ENCODE assay signal across 12 cellular contexts in genomic region chr2:205704101-205704741, GRCh38. TPM values are rescaled to one million over a fixed set of nuclear protein-coding genes. Genes with fewer than 3 reads are reported as not detected.
DNase-seq lines count a peak whose midpoint lies in the region; ATAC-seq and TF ChIP-seq lines count a peak whose summit lies in the region.
"Had no signal": no experiment of that assay in that cellular context is flagged by ENCODE, and none has a peak within 500 bp of the region (broad histone marks: within the 10 kb centered on the region; RNA-seq: fewer than 3 reads in every experiment).

No MANE protein-coding gene starts in this region.

- H3K14ac ChIP-seq in trophoblast cell (ENCODE audit: low read length), result no peak overlapping the region

- H3K9me2 ChIP-seq in SK-N-SH, result no peaks in the 10 kb centered on the region

- H4K20me1 ChIP-seq in SK-N-SH (ENCODE audit: insufficient read depth), result no peaks in the 10 kb centered on the region

- H4K91ac ChIP-seq in trophoblast cell (ENCODE audit: low read depth, low read length), result no peak overlapping the region

- no peak for ATAC-seq in GM21390 (IDR thresholded peaks at IDR 0.05; ENCODE audit: unreplicated experiment)

- H3K27ac Mint-ChIP-seq in T-helper 2 cell treated with Interferon-gamma antibody and Interleukin-4, amounts not matched to agents 5 μg/mL and 100 μg/mL, for 36 hours, result no peak overlapping the region
- H3K27ac Mint-ChIP-seq: activated T-cell treated with anti-CD3 and anti-CD28 coated beads, Interleukin-2, amount 50 U/mL, for 24 hours had no signal

- no CpG with 5 or more reads among the region's 9 CpGs for WGBS in trophoblast cell (ENCODE audit: extremely low coverage, insufficient coverage, insufficient read length)
- 81% methylated on average over 9 of the region's 9 CpGs for WGBS in SK-N-SH (ENCODE audit: low lambda C conversion rate)

- in situ Hi-C loops in SK-MEL-5 (cut with HindIII; ENCODE audit: low pct_unique_long_range_greater_than_20kb, low sequenced_read_pairs), result no loop called here

- no peak overlapping the region for H3K4me3 ChIP-seq in fibroblast of pulmonary artery (replicated peaks; ENCODE audit: low read depth, low read length)
- H3K4me3 ChIP-seq in trophoblast cell (ENCODE audit: low read depth, low read length), result no peak overlapping the region
- no peak overlapping the region for H3K4me3 ChIP-seq in SK-N-SH (ENCODE audit: low read depth in 2 of 2, low read length in 1 of 2)

- TF ChIP-seq CTCF in fibroblast of pulmonary artery (IDR thresholded peaks at IDR 0.05; ENCODE audit: low read length, missing control alignments) (no peak), SK-N-SH (IDR thresholded peaks at IDR 0.05) (no peak)

- no peaks in the 10 kb centered on the region for H3K27me3 Mint-ChIP-seq in T-helper 2 cell treated with Interferon-gamma antibody and Interleukin-4, amounts not matched to agents 5 μg/mL and 100 μg/mL, for 36 hours (ENCODE audit: low read depth)

- no peak for TF ChIP-seq RAD21 in SK-N-SH (IDR thresholded peaks at IDR 0.05; ENCODE audit: low read length)

- POLR2A ChIA-PET in SK-N-SH (lab: Yijun Ruan, JAX), result interaction anchor here (0.8 kb wide), 1 partner anchor 18 kb away, joined by 3 read pairs; no protein-coding TSS in a partner anchor

- H4K8ac ChIP-seq in trophoblast cell (ENCODE audit: low read depth, low read length), result no peak overlapping the region

- H3K4ac ChIP-seq in trophoblast cell (ENCODE audit: low read depth, low read length), result no peak overlapping the region

- H3K4me1 Mint-ChIP-seq in T-helper 2 cell treated with Interferon-gamma antibody and Interleukin-4, amounts not matched to agents 5 μg/mL and 100 μg/mL, for 36 hours (ENCODE audit: low read depth), result peaks cover 42% of the 10 kb centered on the region

- DNase-seq in COLO829 (ENCODE audit: low spot score) (peak; percentile 84), SK-MEL-5 (ENCODE audit: low read depth, low spot score) (peak; percentile 93), fibroblast of pulmonary artery (ENCODE audit: low read depth) (peak; percentile 23), trophoblast cell (no peak), SK-N-SH (no peak), middle frontal gyrus (ENCODE audit: extremely low spot score, low spot score) (no peak)
- DNase-seq in T-helper 2 cell treated with Interferon-gamma antibody and Interleukin-4, amounts not matched to agents 5 μg/mL and 100 μg/mL, for 36 hours (ENCODE audit: low spot score), result no peak
- DNase-seq: activated T-cell treated with anti-CD3 and anti-CD28 coated beads, Interleukin-2, amount 50 U/mL, for 24 hours; cerebellar nuclear complex; NCI-H1048; occipital lobe had no signal

- H3K4me2 ChIP-seq in trophoblast cell (ENCODE audit: low read length) (no peak overlapping the region), SK-N-SH (no peak overlapping the region)

- CTCF ChIA-PET in SK-N-SH (lab: Yijun Ruan, JAX), result interaction anchor here (1.0 to 3.9 kb wide), 4 partner anchors 17 to 222 kb away, joined by 4 to 18 read pairs (median 6); no protein-coding TSS in a partner anchor

- H3K18ac ChIP-seq in trophoblast cell (ENCODE audit: low read length), result no peak overlapping the region

- peaks cover 9% of the 10 kb centered on the region for H3K79me1 ChIP-seq in trophoblast cell (ENCODE audit: low read length)

- H3K27ac ChIP-seq in trophoblast cell (ENCODE audit: low read depth, low read length) (no peak overlapping the region), SK-N-SH (ENCODE audit: low read depth in 2 of 2, low read length in 1 of 2) (peak overlapping the region in 1 of 2 experiments; percentile 87; a peak in 2 of 4 replicates)

- peak overlapping the region; percentile 44 for H2BK12ac ChIP-seq in trophoblast cell (ENCODE audit: low read length)

- H3K9me3 ChIP-seq in trophoblast cell (ENCODE audit: insufficient read depth, low read depth, low read length) (no peaks in the 10 kb centered on the region), SK-N-SH (no peaks in the 10 kb centered on the region)

- H2BK5ac ChIP-seq in trophoblast cell (ENCODE audit: low read depth, low read length, poor library complexity), result no peak overlapping the region

- no peak for TF ChIP-seq EP300 in SK-N-SH (IDR thresholded peaks at IDR 0.05; ENCODE audit: borderline replicate concordance in 1 of 2, low read depth in 1 of 2, low read length in 1 of 2)

- no peaks in the 10 kb centered on the region for H3K9me3 Mint-ChIP-seq in T-helper 2 cell treated with Interferon-gamma antibody and Interleukin-4, amounts not matched to agents 5 μg/mL and 100 μg/mL, for 36 hours
- H3K9me3 Mint-ChIP-seq: activated T-cell treated with anti-CD3 and anti-CD28 coated beads, Interleukin-2, amount 50 U/mL, for 24 hours had no signal

- H2BK120ac ChIP-seq in trophoblast cell (ENCODE audit: insufficient read depth, low read length, poor library complexity), result no peak overlapping the region

- H3K9ac ChIP-seq in trophoblast cell (ENCODE audit: low read length) (no peak overlapping the region), SK-N-SH (no peak overlapping the region)

- no peak overlapping the region for H2AFZ ChIP-seq in trophoblast cell (ENCODE audit: insufficient read depth, low read length, poor library complexity)
- H2AFZ ChIP-seq in SK-N-SH (ENCODE audit: low read depth), result no peak overlapping the region

- peaks cover 53% of the 10 kb centered on the region for H3F3A ChIP-seq in SK-N-SH (replicated peaks; ENCODE audit: insufficient read depth)

- H3K23ac ChIP-seq in trophoblast cell (ENCODE audit: low read length), result no peak overlapping the region

- H3K4me3 Mint-ChIP-seq in T-helper 2 cell treated with Interferon-gamma antibody and Interleukin-4, amounts not matched to agents 5 μg/mL and 100 μg/mL, for 36 hours, result no peak overlapping the region
- H3K4me3 Mint-ChIP-seq: activated T-cell treated with anti-CD3 and anti-CD28 coated beads, Interleukin-2, amount 50 U/mL, for 24 hours had no signal

- no peaks in the 10 kb centered on the region for H3K27me3 ChIP-seq in trophoblast cell (ENCODE audit: insufficient read depth, low read length)
- no peaks in the 10 kb centered on the region for H3K27me3 ChIP-seq in SK-N-SH (ENCODE audit: insufficient read depth)

- H3K4me1 ChIP-seq in trophoblast cell (ENCODE audit: control insufficient read depth in 1 of 2, insufficient read depth in 2 of 2, low read length in 2 of 2) (peaks cover 14 to 46% of the 10 kb centered on the region in 2 experiments), SK-N-SH (ENCODE audit: control insufficient read depth in 1 of 2, insufficient read depth in 2 of 2, low read depth in 1 of 2, low read length in 1 of 2) (peaks cover 8 to 72% of the 10 kb centered on the region in 2 experiments; a peak in 3 of 4 replicates)

- H3K79me2 ChIP-seq in trophoblast cell (ENCODE audit: control insufficient read depth, insufficient read depth, low read length, poor library complexity) (no peaks in the 10 kb centered on the region), SK-N-SH (ENCODE audit: insufficient read depth) (peaks cover 67% of the 10 kb centered on the region)

- no peak overlapping the region for H4K12ac ChIP-seq in trophoblast cell (ENCODE audit: low read depth, low read length)

- peaks cover 9% of the 10 kb centered on the region for H3K36me3 Mint-ChIP-seq in T-helper 2 cell treated with Interferon-gamma antibody and Interleukin-4, amounts not matched to agents 5 μg/mL and 100 μg/mL, for 36 hours (ENCODE audit: low read depth)

- H2AK5ac ChIP-seq in trophoblast cell (ENCODE audit: low read length), result no peak overlapping the region

- peaks cover 0 to 2% of the 10 kb centered on the region in 2 experiments for H3K36me3 ChIP-seq in trophoblast cell (ENCODE audit: control insufficient read depth in 1 of 2, insufficient read depth in 2 of 2, low read length in 2 of 2)
- H3K36me3 ChIP-seq in SK-N-SH (replicated peaks in 1 of 2; ENCODE audit: control insufficient read depth in 1 of 2, insufficient read depth in 2 of 2, low read length in 1 of 2), result peaks cover 2 to 5% of the 10 kb centered on the region in 2 experiments

TF ChIP-seq in SK-N-SH, 30 proteins besides CTCF, POLR2A, EP300 and RAD21:
- TF ChIP-seq NRF1 (IDR thresholded peaks at IDR 0.05; ENCODE audit: low read depth, low read length) (no peak), MXI1 (IDR thresholded peaks at IDR 0.05; ENCODE audit: low read depth, low read length) (no peak), TCF12 (IDR thresholded peaks at IDR 0.05) (no peak), ELF1 (IDR thresholded peaks at IDR 0.05) (no peak)

RNA-seq across cellular contexts. Expression of gene NRP2, which starts 21.9 kb away (rescaled TPM):
- 174 and 204 TPM in 2 replicates for total RNA-seq in SK-MEL-5 (2014; rRNA removed; shearing (Covaris generic))
- 206 and 239 TPM in 2 replicates for polyA plus RNA-seq in SK-MEL-5 (2015; cell fraction: cytosol; rRNA removed)
- polyA plus RNA-seq in SK-MEL-5 (2015; cell fraction: nucleus; rRNA removed), result 83.4 and 104 TPM in 2 replicates
- polyA plus RNA-seq in trophoblast cell (2013), result 51.2 and 55.2 TPM in 2 replicates
- polyA plus RNA-seq in SK-N-SH (2012; rRNA removed), result 66.9 and 68.8 TPM in 2 replicates
- polyA plus RNA-seq in SK-N-SH (2012; cell fraction: cytosol; rRNA removed), result 47.4 and 57.6 TPM in 2 replicates
- polyA plus RNA-seq in SK-N-SH (2012; cell fraction: nucleus; rRNA removed), result 48.8 and 59.3 TPM in 2 replicates

Comparison
In these comparisons a context has a peak if more than half of its experiments do, and no peak if none do; other contexts are left out.
1. DNase-seq: peak in COLO829 (single experiment), SK-MEL-5 (single experiment) and fibroblast of pulmonary artery (single experiment); none in trophoblast cell (0 of 2), T-helper 2 cell treated with Interferon-gamma antibody and Interleukin-4, amounts not matched to agents 5 μg/mL and 100 μg/mL, for 36 hours (single experiment), SK-N-SH (single experiment) and middle frontal gyrus (single experiment).